In the genomic region with DNA sequence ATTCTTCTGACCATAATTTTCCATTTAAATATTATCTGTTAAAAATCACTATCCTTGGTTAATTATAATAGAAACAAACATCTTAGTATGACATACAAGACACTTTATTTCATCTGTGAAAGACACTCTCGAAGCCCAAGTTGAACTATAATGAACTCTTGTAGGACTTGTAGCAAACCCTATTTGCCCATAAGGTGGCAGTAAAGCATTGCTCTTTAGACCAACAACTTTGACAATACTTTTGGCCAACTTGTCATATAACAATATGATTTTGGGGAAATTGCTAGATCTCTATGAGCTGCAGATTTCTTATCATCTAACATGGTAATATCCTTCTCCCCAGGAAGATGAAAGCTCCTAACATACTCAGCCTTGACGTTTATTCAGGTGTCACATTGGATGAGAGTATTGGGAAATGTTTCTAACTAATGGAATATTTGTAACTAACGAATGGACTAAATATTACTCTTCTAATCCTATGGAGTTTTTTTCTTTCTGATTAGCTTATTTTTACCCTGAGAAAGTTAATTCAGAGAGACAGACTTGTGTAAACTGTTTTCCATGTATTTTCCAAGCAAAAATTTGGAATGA, we compare ENCODE assay signal across 7 cellular contexts. TPM values are rescaled to one million over a fixed set of nuclear protein-coding genes. Genes with fewer than 3 reads are reported as not detected.
DNase-seq lines count a peak whose midpoint lies in the region; ATAC-seq and TF ChIP-seq lines count a peak whose summit lies in the region.

No MANE protein-coding gene starts in this region.

- TF ChIP-seq CTCF in GM12864 (IDR thresholded peaks at IDR 0.05; ENCODE audit: low read depth, low read length, missing control alignments) = peak; percentile 48
- peak; percentile 17; the same call in 1 of the 2 replicates for TF ChIP-seq CTCF in WI38 (IDR thresholded peaks at IDR 0.05; ENCODE audit: low read depth, low read length)
- peak; percentile 40 to 86 (median 79) for TF ChIP-seq CTCF in heart right ventricle (IDR thresholded peaks at IDR 0.05)

- no peaks in the 10 kb centered on the region for H3K36me3 ChIP-seq in heart right ventricle

- WGBS in heart right ventricle, 2 donors = 39 to 40% methylated on average over 3 of the region's 3 CpGs

- no peaks in the 10 kb centered on the region for H3K27me3 ChIP-seq in heart right ventricle

- CTCF ChIA-PET in HEK293T (lab: Yijun Ruan, JAX) = interaction anchor here (0.7 to 2.0 kb wide), 7 partner anchors 104 to 935 kb away, joined by 3 to 6 read pairs (median 3); no protein-coding TSS in a partner anchor

- intact Hi-C loops in heart right ventricle (cut with DNase I) = loop anchor here in 9 of 10 donors (1.0 to 10.0 kb wide), 11 partner anchors 193 to 855 kb away; no protein-coding TSS in a partner anchor
- intact Hi-C loops in sciatic nerve (cut with DNase I) = no loop called here

- peak; percentile 30 for DNase-seq in GM12864 (ENCODE audit: low read depth)
- DNase-seq in HEK293T (ENCODE audit: extremely low spot score) = peak; percentile 11
- DNase-seq in NCI-H1694 treated with DMSO at 0.1 percent for 48 hours (lab: John Stamatoyannopoulos, UW) = peak; percentile 32
- peak in 1 of 2 donors; percentile 8 for DNase-seq in heart right ventricle
- DNase-seq in sciatic nerve (ENCODE audit: low spot score) = no peak
- DNase-seq in activated CD4-positive, alpha-beta T cell treated with anti-CD3 and anti-CD28 coated beads, Interleukin-2, amount 50 U/mL, for 1 hour = no peak

- no peaks in the 10 kb centered on the region for H3K4me1 ChIP-seq in heart right ventricle

- POLR2A ChIA-PET in HEK293T (lab: Yijun Ruan, JAX) = no interaction called here

- ATAC-seq in heart right ventricle (peak in 4 of 8 donors; percentile 44 to 60 (median 54)), sciatic nerve (peak; percentile 46)

- no peak overlapping the region for H3K27ac ChIP-seq in heart right ventricle

- no peaks in the 10 kb centered on the region for H3K9me3 ChIP-seq in heart right ventricle

- no peak overlapping the region for H3K4me3 ChIP-seq in GM12864 (ENCODE audit: low read depth, low read length)
- H3K4me3 ChIP-seq in WI38 (ENCODE audit: low read depth, low read length) = no peak overlapping the region
- no peak overlapping the region for H3K4me3 ChIP-seq in heart right ventricle

TF ChIP-seq in HEK293T, 16 proteins besides CTCF, POLR2A, EP300 and RAD21:
- TF ChIP-seq PKNOX1 (IDR thresholded peaks at IDR 0.05) = no peak
- TF ChIP-seq LEF1 (IDR thresholded peaks at IDR 0.05; ENCODE audit: borderline replicate concordance) = no peak
- TF ChIP-seq ARNT (IDR thresholded peaks at IDR 0.05) = no peak
- TF ChIP-seq HDGF (IDR thresholded peaks at IDR 0.05; ENCODE audit: borderline replicate concordance) = no peak
- no peak for TF ChIP-seq CTBP1 (IDR thresholded peaks at IDR 0.05; ENCODE audit: borderline replicate concordance)
- no peak for TF ChIP-seq SUZ12 (IDR thresholded peaks at IDR 0.05)
- no peak for TF ChIP-seq FOXK2 (IDR thresholded peaks at IDR 0.05)
- TF ChIP-seq BHLHE40 (IDR thresholded peaks at IDR 0.05; ENCODE audit: borderline replicate concordance) = no peak
- no peak for TF ChIP-seq ELF4 (IDR thresholded peaks at IDR 0.05)
- TF ChIP-seq TARDBP (IDR thresholded peaks at IDR 0.05) = no peak
- no peak for TF ChIP-seq L3MBTL2 (conservative IDR thresholded peaks at IDR 0.05)
- TF ChIP-seq FOXA1 (IDR thresholded peaks at IDR 0.05) = no peak
- no peak for TF ChIP-seq FOXM1 (IDR thresholded peaks at IDR 0.05; ENCODE audit: borderline replicate concordance)
- no peak for TF ChIP-seq NFRKB (IDR thresholded peaks at IDR 0.05)
- no peak for TF ChIP-seq ZNF384 (IDR thresholded peaks at IDR 0.05)
- no peak for TF ChIP-seq SP1 (IDR thresholded peaks at IDR 0.05)

RNA-seq across cellular contexts. Expression of gene SPINK14, which starts 11.0 kb away (rescaled TPM):
- not detected for total RNA-seq in heart right ventricle
- polyA plus RNA-seq in heart right ventricle = not detected
- not detected for total RNA-seq in sciatic nerve

RNA-seq across cellular contexts. Expression of gene SPINK6, which starts 23.5 kb away (rescaled TPM):
- not detected for total RNA-seq in heart right ventricle
- polyA plus RNA-seq in heart right ventricle = not detected
- total RNA-seq in sciatic nerve = not detected

RNA-seq across cellular contexts. Expression of gene MARCOL, which starts 59.0 kb away (rescaled TPM):
- total RNA-seq in heart right ventricle (not detected), sciatic nerve (not detected)
- not detected for polyA plus RNA-seq in heart right ventricle

Comparison
In these comparisons a context has a peak if more than half of its experiments do, and no peak if none do; other contexts are left out.
1. DNase-seq: peak in GM12864 (single experiment), HEK293T (single experiment) and NCI-H1694 treated with DMSO at 0.1 percent for 48 hours (single experiment); none in sciatic nerve (single experiment) and activated CD4-positive, alpha-beta T cell treated with anti-CD3 and anti-CD28 coated beads, Interleukin-2, amount 50 U/mL, for 1 hour (single experiment).
2. CTCF ChIP-seq: peak in every context shown above with its lines; median percentile 79 in heart right ventricle; 48 in GM12864; 17 in WI38.